18 cellular contexts compared by ENCODE assay signal in the genomic region with DNA sequence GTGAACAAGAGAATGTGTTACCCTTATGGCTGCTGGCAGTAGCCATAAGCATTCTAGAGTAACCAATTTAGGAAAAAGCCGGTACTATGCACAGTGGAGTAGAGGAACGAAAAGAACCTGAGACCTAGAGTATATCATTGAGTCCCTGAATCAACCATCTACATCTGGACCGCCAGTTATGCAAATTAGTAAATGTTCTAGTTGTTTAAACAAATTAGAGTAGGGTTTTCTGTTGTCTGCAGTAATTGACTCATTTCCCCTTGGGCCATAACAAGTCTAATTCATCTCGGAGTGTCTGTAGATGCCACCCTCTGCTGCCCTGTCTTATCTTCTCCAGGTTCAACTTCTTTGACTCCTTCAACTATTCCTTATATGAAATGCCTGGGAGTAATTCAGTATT.
"Had no signal": no experiment of that assay in that cellular context is flagged by ENCODE, and none has a peak within 500 bp of the region (broad histone marks: within the 10 kb centered on the region; RNA-seq: fewer than 3 reads in every experiment).

No MANE protein-coding gene starts in this region.

- H3K36me3 ChIP-seq: ascending aorta, breast epithelium, heart right ventricle, neural progenitor cell, ovary, right lobe of liver had no signal

- ATAC-seq: activated CD8-positive, alpha-beta memory T cell treated with anti-CD3 and anti-CD28 coated beads, Interleukin-2, amount 10 ng/mL, durations not matched to agents 7 days and 5 days; activated naive CD8-positive, alpha-beta T cell treated with anti-CD3 and anti-CD28 coated beads, Interleukin-2, amount 50 U/mL, for 24 hours; heart right ventricle; left cardiac atrium; right lobe of liver; stimulated activated naive CD8-positive, alpha-beta T cell treated with anti-CD3 and anti-CD28 coated beads, Interleukin-15, amount 100 ng/mL, for 72 hours had no signal

- H3K4me2 ChIP-seq: neural progenitor cell, smooth muscle cell had no signal

- H3K4me1 ChIP-seq: ascending aorta, breast epithelium, right lobe of liver had no signal

- H3K27me3 ChIP-seq: ascending aorta, breast epithelium, heart right ventricle, ovary, right lobe of liver had no signal

- H3K9ac ChIP-seq: neural progenitor cell had no signal

- H3K4me3 ChIP-seq: ascending aorta, breast epithelium, heart right ventricle, neural progenitor cell, ovary, right lobe of liver, smooth muscle cell had no signal

- H3K9me3 ChIP-seq: ascending aorta, breast epithelium, heart right ventricle, ovary, right lobe of liver had no signal

- H3K27ac ChIP-seq: ascending aorta, breast epithelium, heart right ventricle, neural progenitor cell, ovary, right lobe of liver had no signal

- FAIRE-seq: frontal cortex had no signal

- H2AFZ ChIP-seq: neural progenitor cell had no signal

- DNase-seq: activated CD4-positive, alpha-beta T cell treated with anti-CD3 and anti-CD28 coated beads for 1 hour; activated CD4-positive, alpha-beta T cell treated with anti-CD3 and anti-CD28 coated beads, Interleukin-2, amount 50 U/mL, for 48 hours; activated CD8-positive, alpha-beta memory T cell treated with anti-CD3 and anti-CD28 coated beads, Interleukin-2, amount 10 ng/mL, durations not matched to agents 7 days and 5 days; activated naive CD4-positive, alpha-beta T cell treated with anti-CD3 and anti-CD28 coated beads for 36 hours; activated naive CD8-positive, alpha-beta T cell treated with anti-CD3 and anti-CD28 coated beads, Interleukin-2, amount 50 U/mL, for 24 hours; activated T-cell treated with anti-CD3 and anti-CD28 coated beads, Interleukin-2, amount 50 U/mL, for 1 hour; dermis blood vessel endothelial cell; heart right ventricle; left cardiac atrium; ovary; right lobe of liver; stimulated activated naive CD8-positive, alpha-beta T cell treated with anti-CD3 and anti-CD28 coated beads, Interleukin-15, amount 100 ng/mL, for 72 hours; T1000 had no signal
